21 cellular contexts compared by ENCODE assay signal in genomic region chr2:20991031-20991430, GRCh38. TPM values are rescaled to one million over a fixed set of nuclear protein-coding genes. Genes with fewer than 3 reads are reported as not detected.
DNase-seq lines count a peak whose midpoint lies in the region; ATAC-seq and TF ChIP-seq lines count a peak whose summit lies in the region.
"Had no signal": no experiment of that assay in that cellular context is flagged by ENCODE, and none has a peak within 500 bp of the region (broad histone marks: within the 10 kb centered on the region; RNA-seq: fewer than 3 reads in every experiment).

No MANE protein-coding gene starts in this region.

- DNase-seq in GM23338 (ENCODE audit: low spot score): no peak
- no peak for DNase-seq in chondrocyte (ENCODE audit: low spot score)
- DNase-seq in medulla oblongata (ENCODE audit: extremely low spot score): peak; percentile 37
- DNase-seq in thoracic aorta (ENCODE audit: low spot score): no peak
- no peak for DNase-seq in caudate nucleus (lab: John Stamatoyannopoulos, UW)
- DNase-seq in GM10248 (ENCODE audit: extremely low spot score): no peak
- DNase-seq in prostate gland (ENCODE audit: low spot score): no peak
- DNase-seq: CD4-positive, alpha-beta memory T cell; DND-41; Karpas-422; MV-4-11; NCI-H1694; NCI-H2171; NCI-H446; NCI-H526 had no signal

- no peaks in the 10 kb centered on the region for H3K36me3 ChIP-seq in GM23338 (ENCODE audit: insufficient read depth)
- H3K36me3 ChIP-seq in thoracic aorta: no peaks in the 10 kb centered on the region
- H3K36me3 ChIP-seq in prostate gland: no peaks in the 10 kb centered on the region
- H3K36me3 ChIP-seq: SJSA1 had no signal

- H3K4me3 ChIP-seq in GM23338: no peak overlapping the region
- no peak overlapping the region for H3K4me3 ChIP-seq in thoracic aorta
- H3K4me3 ChIP-seq in prostate gland: no peak overlapping the region
- H3K4me3 ChIP-seq: SJSA1 had no signal

- H3K9me3 Mint-ChIP-seq in GM23338 (no peaks in the 10 kb centered on the region), chondrocyte (ENCODE audit: low read depth) (no peaks in the 10 kb centered on the region)

- no peak overlapping the region for H2AFZ ChIP-seq in GM23338

- ATAC-seq in GM23338 (0 out of 3 replicates have a peak, but pooled peaks have one; percentile 23), thoracic aorta (ENCODE audit: insufficient number of reproducible peaks, low FRiP score, low read depth) (no peak), HG03045 (IDR thresholded peaks at IDR 0.05; ENCODE audit: unreplicated experiment) (no peak)
- ATAC-seq: Right ventricle myocardium inferior had no signal

- H3K27me3 ChIP-seq in GM23338 (ENCODE audit: insufficient read depth) (no peaks in the 10 kb centered on the region), thoracic aorta (replicated peaks; ENCODE audit: insufficient read depth) (no peaks in the 10 kb centered on the region), prostate gland (replicated peaks; ENCODE audit: insufficient read depth) (no peaks in the 10 kb centered on the region)
- H3K27me3 ChIP-seq: SJSA1 had no signal

- TF ChIP-seq CTCF in GM23338 (conservative IDR thresholded peaks at IDR 0.05; ENCODE audit: low read depth in 2 of 2) (no peak), chondrocyte (IDR thresholded peaks at IDR 0.05) (no peak), thoracic aorta (IDR thresholded peaks at IDR 0.05) (no peak), GM10248 (IDR thresholded peaks at IDR 0.05; ENCODE audit: control extremely low read depth, extremely low read depth, low read depth, missing control alignments) (no peak), prostate gland (IDR thresholded peaks at IDR 0.05) (no peak)

- no peaks in the 10 kb centered on the region for H3K79me2 ChIP-seq in GM23338 (replicated peaks; ENCODE audit: insufficient read depth)

- peaks cover 11% of the 10 kb centered on the region for H3K27me3 Mint-ChIP-seq in GM23338 (ENCODE audit: insufficient read depth, low read depth, poor library complexity)
- H3K27me3 Mint-ChIP-seq in chondrocyte (ENCODE audit: low read depth): peaks cover 4% of the 10 kb centered on the region

- 76% methylated on average over 7 of the region's 7 CpGs for WGBS in prostate gland

- H3K4me1 Mint-ChIP-seq in GM23338 (peaks cover 4% of the 10 kb centered on the region; the same call in 1 of the 3 replicates), chondrocyte (ENCODE audit: low read depth) (peaks cover 52% of the 10 kb centered on the region)
- H3K4me1 Mint-ChIP-seq: CD4-positive, alpha-beta memory T cell had no signal

- intact Hi-C loops in prostate gland (cut with DNase I): loop anchor here (5.0 kb wide), 1 partner anchor 46 kb away; no protein-coding TSS in a partner anchor

- no peaks in the 10 kb centered on the region for H4K20me1 ChIP-seq in GM23338 (replicated peaks; ENCODE audit: insufficient read depth)

- no peak for TF ChIP-seq POLR2A in prostate gland (IDR thresholded peaks at IDR 0.05)

- H3K27ac Mint-ChIP-seq in GM23338 (no peak overlapping the region), chondrocyte (ENCODE audit: unreplicated experiment) (peak overlapping the region; percentile 69)
- H3K27ac Mint-ChIP-seq: CD4-positive, alpha-beta memory T cell; IgD-negative memory B cell had no signal

- no peaks in the 10 kb centered on the region for H3K4me1 ChIP-seq in GM23338 (ENCODE audit: insufficient read depth)
- H3K4me1 ChIP-seq in thoracic aorta (ENCODE audit: control insufficient read depth in 1 of 2, low read depth in 2 of 2): peaks cover 12 to 50% of the 10 kb centered on the region in 2 donors
- H3K4me1 ChIP-seq in prostate gland (replicated peaks): no peaks in the 10 kb centered on the region
- H3K4me1 ChIP-seq: SJSA1 had no signal

- no peaks in the 10 kb centered on the region for H3F3A ChIP-seq in GM23338 (replicated peaks; ENCODE audit: low read depth)

- H3K9me3 ChIP-seq in thoracic aorta: no peaks in the 10 kb centered on the region
- H3K9me3 ChIP-seq in prostate gland: no peaks in the 10 kb centered on the region
- H3K9me3 ChIP-seq: SJSA1 had no signal

- H3K4me3 Mint-ChIP-seq in GM23338: no peak overlapping the region
- no peak overlapping the region for H3K4me3 Mint-ChIP-seq in chondrocyte (ENCODE audit: unreplicated experiment)
- H3K4me3 Mint-ChIP-seq: CD4-positive, alpha-beta memory T cell; IgD-negative memory B cell had no signal

- POLR2A ChIA-PET in GM10248 (lab: Yijun Ruan, JAX): no interaction called here

- H3K4me2 ChIP-seq in GM23338: no peak overlapping the region

- no peaks in the 10 kb centered on the region for H3K9me2 ChIP-seq in GM23338 (ENCODE audit: insufficient read depth)

- no peaks in the 10 kb centered on the region for H3K36me3 Mint-ChIP-seq in GM23338 (ENCODE audit: low read depth)
- no peaks in the 10 kb centered on the region for H3K36me3 Mint-ChIP-seq in chondrocyte (ENCODE audit: low read depth)
- H3K36me3 Mint-ChIP-seq: CD4-positive, alpha-beta memory T cell; IgD-negative memory B cell had no signal

- CTCF ChIA-PET in GM10248 (lab: Yijun Ruan, JAX): no interaction called here

- no peak overlapping the region for H3K27ac ChIP-seq in GM23338 (ENCODE audit: low read depth)
- peak overlapping the region; percentile 79 to 83 for H3K27ac ChIP-seq in thoracic aorta
- no peak overlapping the region for H3K27ac ChIP-seq in caudate nucleus (ENCODE audit: low read depth, low read length)
- H3K27ac ChIP-seq in prostate gland: no peak overlapping the region
- H3K27ac ChIP-seq: SJSA1 had no signal

TF ChIP-seq in GM23338, 12 proteins besides CTCF, POLR2A, EP300 and RAD21:
- no peak for TF ChIP-seq JUNB (IDR thresholded peaks at IDR 0.05; ENCODE audit: unreplicated experiment)
- TF ChIP-seq POLR2AphosphoS5 (IDR thresholded peaks at IDR 0.05; ENCODE audit: low read depth): no peak
- no peak for TF ChIP-seq ETS1 (IDR thresholded peaks at IDR 0.05)
- TF ChIP-seq ZNF114 (CRISPR knock-in tag; IDR thresholded peaks at IDR 0.05): no peak
- TF ChIP-seq STAT1 (IDR thresholded peaks at IDR 0.05; ENCODE audit: unreplicated experiment): no peak
- TF ChIP-seq EZH2 (IDR thresholded peaks at IDR 0.05; ENCODE audit: low read depth, unreplicated experiment): no peak
- no peak for TF ChIP-seq ZNF331 (CRISPR knock-in tag; IDR thresholded peaks at IDR 0.05; ENCODE audit: low read depth)
- TF ChIP-seq EZH2phosphoT487 (IDR thresholded peaks at IDR 0.05; ENCODE audit: unreplicated experiment): no peak

RNA-seq across cellular contexts. Expression of gene APOB, which starts 52.8 kb away (rescaled TPM):
- 0.56 and 0.62 TPM in 2 replicates for total RNA-seq in GM23338 (2014; rRNA removed; shearing (Covaris generic))
- 0.08 and 0.12 TPM in 2 replicates for polyA plus RNA-seq in GM23338 (2016; fragmentation: Nextera tagmentation; extraction: Ambion mirVana)
- 0.23 to 0.32 TPM (median 0.31 TPM) in 3 replicates for total RNA-seq in chondrocyte
- total RNA-seq in thoracic aorta: 1 to 10 TPM; 4.7 to 6.1 TPM
- total RNA-seq in prostate gland: under 1 TPM; 0.09 to 0.91 TPM
- total RNA-seq: CD4-positive, alpha-beta memory T cell; G401; M059J; SJSA1 had no signal
- polyA plus RNA-seq: CD4-positive, alpha-beta memory T cell; IgD-negative memory B cell had no signal

Comparison
In these comparisons a context has a peak if more than half of its experiments do, and no peak if none do; other contexts are left out.
1. H3K27ac ChIP-seq: peak in thoracic aorta (2 of 2); none in GM23338 (single experiment), caudate nucleus (single experiment) and prostate gland (0 of 2).